1 cellular context compared by ENCODE assay signal in the genomic region with DNA sequence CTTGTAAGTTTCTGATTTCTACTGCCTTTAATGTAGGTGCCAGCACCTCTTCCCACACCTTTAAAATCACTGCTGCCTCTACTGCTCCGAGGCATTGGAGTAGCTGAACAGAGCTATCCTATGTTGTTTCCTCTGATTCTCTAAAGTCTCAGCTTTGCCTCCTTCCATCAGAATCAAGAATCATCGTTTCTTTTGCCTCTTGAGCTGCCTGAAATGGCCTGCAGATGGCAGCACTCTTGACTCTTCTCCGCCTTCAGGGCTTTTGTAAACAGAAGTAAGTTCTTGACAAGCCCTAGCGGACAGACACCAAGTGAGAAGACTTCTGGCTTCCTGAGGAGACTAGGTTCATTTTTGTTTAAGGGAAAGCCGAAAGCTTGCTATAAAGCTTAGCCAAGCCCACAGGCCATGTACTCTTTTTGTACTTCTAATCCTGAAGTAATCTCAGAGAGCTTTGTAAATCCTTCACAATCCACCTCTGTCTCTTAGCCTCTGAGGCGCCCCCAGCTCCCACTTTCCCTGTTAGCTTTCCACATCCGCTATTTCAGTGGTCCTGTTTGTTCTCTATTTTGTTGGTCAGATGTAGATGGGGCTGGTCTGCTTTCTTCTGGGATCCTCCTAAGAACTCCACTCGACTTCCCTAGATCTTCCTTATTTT.
TF ChIP-seq lines count a peak whose summit lies in the region.

No MANE protein-coding gene starts in this region.

TF ChIP-seq in GM12878, 131 proteins besides CTCF, POLR2A, EP300 and RAD21 (continued from another document):
- TF ChIP-seq, protein P1, sequence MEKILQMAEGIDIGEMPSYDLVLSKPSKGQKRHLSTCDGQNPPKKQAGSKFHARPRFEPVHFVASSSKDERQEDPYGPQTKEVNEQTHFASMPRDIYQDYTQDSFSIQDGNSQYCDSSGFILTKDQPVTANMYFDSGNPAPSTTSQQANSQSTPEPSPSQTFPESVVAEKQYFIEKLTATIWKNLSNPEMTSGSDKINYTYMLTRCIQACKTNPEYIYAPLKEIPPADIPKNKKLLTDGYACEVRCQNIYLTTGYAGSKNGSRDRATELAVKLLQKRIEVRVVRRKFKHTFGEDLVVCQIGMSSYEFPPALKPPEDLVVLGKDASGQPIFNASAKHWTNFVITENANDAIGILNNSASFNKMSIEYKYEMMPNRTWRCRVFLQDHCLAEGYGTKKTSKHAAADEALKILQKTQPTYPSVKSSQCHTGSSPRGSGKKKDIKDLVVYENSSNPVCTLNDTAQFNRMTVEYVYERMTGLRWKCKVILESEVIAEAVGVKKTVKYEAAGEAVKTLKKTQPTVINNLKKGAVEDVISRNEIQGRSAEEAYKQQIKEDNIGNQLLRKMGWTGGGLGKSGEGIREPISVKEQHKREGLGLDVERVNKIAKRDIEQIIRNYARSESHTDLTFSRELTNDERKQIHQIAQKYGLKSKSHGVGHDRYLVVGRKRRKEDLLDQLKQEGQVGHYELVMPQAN (conservative IDR thresholded peaks at IDR 0.05): no peak
- no peak for TF ChIP-seq SRF (IDR thresholded peaks at IDR 0.05; ENCODE audit: low read depth in 2 of 2, low read length in 2 of 2)
- TF ChIP-seq YY1 (IDR thresholded peaks at IDR 0.05; ENCODE audit: low read depth, low read length): peak; percentile 35; the same call in 1 of the 2 replicates
- TF ChIP-seq, protein P2, sequence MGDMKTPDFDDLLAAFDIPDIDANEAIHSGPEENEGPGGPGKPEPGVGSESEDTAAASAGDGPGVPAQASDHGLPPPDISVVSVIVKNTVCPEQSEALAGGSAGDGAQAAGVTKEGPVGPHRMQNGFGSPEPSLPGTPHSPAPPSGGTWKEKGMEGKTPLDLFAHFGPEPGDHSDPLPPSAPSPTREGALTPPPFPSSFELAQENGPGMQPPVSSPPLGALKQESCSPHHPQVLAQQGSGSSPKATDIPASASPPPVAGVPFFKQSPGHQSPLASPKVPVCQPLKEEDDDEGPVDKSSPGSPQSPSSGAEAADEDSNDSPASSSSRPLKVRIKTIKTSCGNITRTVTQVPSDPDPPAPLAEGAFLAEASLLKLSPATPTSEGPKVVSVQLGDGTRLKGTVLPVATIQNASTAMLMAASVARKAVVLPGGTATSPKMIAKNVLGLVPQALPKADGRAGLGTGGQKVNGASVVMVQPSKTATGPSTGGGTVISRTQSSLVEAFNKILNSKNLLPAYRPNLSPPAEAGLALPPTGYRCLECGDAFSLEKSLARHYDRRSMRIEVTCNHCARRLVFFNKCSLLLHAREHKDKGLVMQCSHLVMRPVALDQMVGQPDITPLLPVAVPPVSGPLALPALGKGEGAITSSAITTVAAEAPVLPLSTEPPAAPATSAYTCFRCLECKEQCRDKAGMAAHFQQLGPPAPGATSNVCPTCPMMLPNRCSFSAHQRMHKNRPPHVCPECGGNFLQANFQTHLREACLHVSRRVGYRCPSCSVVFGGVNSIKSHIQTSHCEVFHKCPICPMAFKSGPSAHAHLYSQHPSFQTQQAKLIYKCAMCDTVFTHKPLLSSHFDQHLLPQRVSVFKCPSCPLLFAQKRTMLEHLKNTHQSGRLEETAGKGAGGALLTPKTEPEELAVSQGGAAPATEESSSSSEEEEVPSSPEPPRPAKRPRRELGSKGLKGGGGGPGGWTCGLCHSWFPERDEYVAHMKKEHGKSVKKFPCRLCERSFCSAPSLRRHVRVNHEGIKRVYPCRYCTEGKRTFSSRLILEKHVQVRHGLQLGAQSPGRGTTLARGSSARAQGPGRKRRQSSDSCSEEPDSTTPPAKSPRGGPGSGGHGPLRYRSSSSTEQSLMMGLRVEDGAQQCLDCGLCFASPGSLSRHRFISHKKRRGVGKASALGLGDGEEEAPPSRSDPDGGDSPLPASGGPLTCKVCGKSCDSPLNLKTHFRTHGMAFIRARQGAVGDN (IDR thresholded peaks at IDR 0.05): no peak
- peak; percentile 12 for TF ChIP-seq RELA (IDR thresholded peaks at IDR 0.05; ENCODE audit: borderline replicate concordance, partially characterized antibody)
- TF ChIP-seq CBX3 (IDR thresholded peaks at IDR 0.05; ENCODE audit: borderline replicate concordance, low read depth): no peak
- TF ChIP-seq SMC3 (IDR thresholded peaks at IDR 0.05; ENCODE audit: borderline replicate concordance, low read length): peak; percentile 48; the same call in 1 of the 2 replicates
- TF ChIP-seq POLR2AphosphoS5 (IDR thresholded peaks at IDR 0.05; ENCODE audit: low read length): no peak
